In genomic region chr19:12090807-12091206, GRCh38 we compare ENCODE assay signal across 2 cellular contexts.
A peak's percentile ranks its signal among the peaks of the same experiment; 100 is the strongest.
TF ChIP-seq lines count a peak whose summit lies in the region.

No MANE protein-coding gene starts in this region.

TF ChIP-seq in IMR-90, 13 proteins besides CTCF, POLR2A, EP300 and RAD21:
- no peak for TF ChIP-seq USF2 (IDR thresholded peaks at IDR 0.05; ENCODE audit: low read depth, low read length)
- no peak for TF ChIP-seq RFX5 (IDR thresholded peaks at IDR 0.05; ENCODE audit: low read depth, low read length)
- TF ChIP-seq SMC3 (IDR thresholded peaks at IDR 0.05; ENCODE audit: low read depth, low read length): peak; percentile 53
- no peak for TF ChIP-seq CEBPB (IDR thresholded peaks at IDR 0.05; ENCODE audit: low read depth, low read length)
- no peak for TF ChIP-seq MAFK (IDR thresholded peaks at IDR 0.05; ENCODE audit: low read depth, low read length)
- no peak for TF ChIP-seq NFE2L2 (IDR thresholded peaks at IDR 0.05; ENCODE audit: low read depth, low read length)
- no peak for TF ChIP-seq BHLHE40 (IDR thresholded peaks at IDR 0.05; ENCODE audit: low read depth, low read length)
- TF ChIP-seq ELK1 (IDR thresholded peaks at IDR 0.05; ENCODE audit: borderline replicate concordance, low read depth, low read length): no peak

TF ChIP-seq in K562, 482 proteins besides CTCF, POLR2A, EP300 and RAD21:
- TF ChIP-seq ZNF395 (CRISPR knock-in tag; IDR thresholded peaks at IDR 0.05) (no peak), SMC3 (conservative IDR thresholded peaks at IDR 0.05; ENCODE audit: insufficient read depth, low read depth, low read length) (peak; percentile 51; the same call in 1 of the 2 replicates)
